7 cellular contexts compared by ENCODE assay signal in genomic region chr1:36161656-36162531, GRCh38. TPM values are rescaled to one million over a fixed set of nuclear protein-coding genes. Genes with fewer than 3 reads are reported as not detected.
DNase-seq lines count a peak whose midpoint lies in the region; TF ChIP-seq lines count a peak whose summit lies in the region.

No MANE protein-coding gene starts in this region.

- H3K4me1 Mint-ChIP-seq in H9, result peaks cover 29 to 36% of the 10 kb centered on the region in 2 experiments
- H3K4me1 Mint-ChIP-seq in immature natural killer cell, result peaks cover 84 to 90% of the 10 kb centered on the region in 2 donors

- no peak overlapping the region; the same call in 1 of the 2 replicates for H3K14ac ChIP-seq in H9 (ENCODE audit: insufficient read depth, low read length)

- no peak overlapping the region for H3K23ac ChIP-seq in H9 (ENCODE audit: insufficient read length, low read depth, low read length)

- no peak overlapping the region for H3K18ac ChIP-seq in H9 (ENCODE audit: insufficient read length, low read depth, low read length)

- no peak overlapping the region for H2BK5ac ChIP-seq in H9 (ENCODE audit: insufficient read length, low read length)

- peak overlapping the region; percentile 40 for H3K27ac ChIP-seq in H9 (ENCODE audit: insufficient read length, low read depth, low read length)
- H3K27ac ChIP-seq in angular gyrus (ENCODE audit: low read depth, low read length), result peak overlapping the region; percentile 99
- H3K27ac ChIP-seq in testis, result peak overlapping the region in 1 of 2 donors; percentile 76

- no peak overlapping the region for H2BK12ac ChIP-seq in H9 (ENCODE audit: insufficient read length, low read depth, low read length)

- no peak overlapping the region for H3K4me3 ChIP-seq in testis

- no peak overlapping the region for H2BK20ac ChIP-seq in H9 (ENCODE audit: low read depth, low read length, poor library complexity, severe bottlenecking)

- H2BK15ac ChIP-seq in H9 (ENCODE audit: low read depth, low read length), result no peak overlapping the region

- H3K56ac ChIP-seq in H9 (ENCODE audit: insufficient read length, low read depth, low read length), result no peak overlapping the region

- no peak overlapping the region for H2BK120ac ChIP-seq in H9 (ENCODE audit: low read depth, low read length, poor library complexity, severe bottlenecking)

- no peak overlapping the region for H2AK5ac ChIP-seq in H9 (ENCODE audit: insufficient read length, low read length)

- TF ChIP-seq CTCF in H9 (conservative IDR thresholded peaks at IDR 0.05) (no peak), testis (IDR thresholded peaks at IDR 0.05) (no peak)

- no peak overlapping the region for H4K5ac ChIP-seq in H9 (ENCODE audit: insufficient read length, low read depth, low read length)

- H3K4me3 Mint-ChIP-seq in H9 (peak overlapping the region; percentile 65 to 82; a peak in 4 of 5 replicates), immature natural killer cell (peak overlapping the region; percentile 73 to 85 (median 75))

- intact Hi-C loops in testis (cut with DNase I; ENCODE audit: low total_unique reads), result no loop called here

- H3K36me3 Mint-ChIP-seq in H9 (ENCODE audit: insufficient read depth in 1 of 3, low read depth in 3 of 3) (peaks cover 0 to 3% (median 0%) of the 10 kb centered on the region in 3 experiments; a peak in 1 of 7 replicates), immature natural killer cell (peaks cover 4 to 8% (median 4%) of the 10 kb centered on the region in 3 donors)

- no peak overlapping the region for H2AFZ ChIP-seq in H9 (ENCODE audit: low read length)

- peak overlapping the region; percentile 92 to 99 (median 98); a peak in 6 of 7 replicates for H3K27ac Mint-ChIP-seq in H9
- H3K27ac Mint-ChIP-seq in immature natural killer cell, result peak overlapping the region; percentile 89 to 99 (median 97)

- peaks cover 8% of the 10 kb centered on the region for H3K23me2 ChIP-seq in H9 (ENCODE audit: insufficient read length, low read depth, low read length, poor library complexity, severe bottlenecking)

- 0 out of 2 replicates have a peak, but pooled peaks cover 3% of the 10 kb centered on the region for H3K4me1 ChIP-seq in H9 (ENCODE audit: insufficient read depth, low read length)
- H3K4me1 ChIP-seq in testis, result peaks cover 49% of the 10 kb centered on the region

- no peaks in the 10 kb centered on the region for H3K9me3 Mint-ChIP-seq in H9
- no peaks in the 10 kb centered on the region for H3K9me3 Mint-ChIP-seq in immature natural killer cell

- H3K79me1 ChIP-seq in H9 (ENCODE audit: insufficient read depth, low read depth, low read length, poor library complexity, severe bottlenecking), result peaks cover 4% of the 10 kb centered on the region

- WGBS in H9 (ENCODE audit: extremely low coverage, insufficient read length, low lambda C conversion rate), result no CpG with 5 or more reads among the region's 14 CpGs
- 40 to 45% methylated on average over 14 of the region's 14 CpGs for WGBS in testis, 2 donors

- H4K91ac ChIP-seq in H9 (ENCODE audit: insufficient read length, low read depth, low read length), result no peak overlapping the region

- no peak overlapping the region for H4K8ac ChIP-seq in H9 (replicated peaks; ENCODE audit: insufficient read length, low read depth, low read length)

- H3K4me2 ChIP-seq in H9 (ENCODE audit: insufficient read depth, insufficient read length, low read length), result peak overlapping the region; percentile 58

- H3K27me3 ChIP-seq in H9 (ENCODE audit: insufficient read depth, low read length), result no peaks in the 10 kb centered on the region
- no peaks in the 10 kb centered on the region for H3K27me3 ChIP-seq in testis

- DNase-seq in H9, result peak; percentile 55
- DNase-seq in RPMI8226, result peak; percentile 66
- peak; percentile 39 to 46 (median 44) for DNase-seq in immature natural killer cell
- peak; percentile 48 for DNase-seq in stimulated activated CD4-positive, alpha-beta T cell treated with anti-CD3 and anti-CD28 coated beads, Interleukin-1b, Interleukin-23, amount 100 ng/mL, for 48 hours
- no peak for DNase-seq in testis
- DNase-seq in NCI-H1417 treated with DMSO at 0.1 percent for 48 hours (lab: John Stamatoyannopoulos, UW), result no peak

- no peak for TF ChIP-seq POLR2A in testis (IDR thresholded peaks at IDR 0.05)

- peak overlapping the region; percentile 41 for H3K9ac ChIP-seq in H9 (ENCODE audit: extremely low read depth, insufficient read length, low read length)

- H3T11ph ChIP-seq in H9 (ENCODE audit: low read length), result no peak overlapping the region

- H4K20me1 ChIP-seq in H9 (ENCODE audit: control insufficient read depth, insufficient read depth, insufficient read length), result no peaks in the 10 kb centered on the region

- H3K36me3 ChIP-seq in testis (ENCODE audit: low read depth, missing control alignments), result no peaks in the 10 kb centered on the region

- H3K4ac ChIP-seq in H9 (ENCODE audit: low read depth, low read length), result no peak overlapping the region

- no peaks in the 10 kb centered on the region for H3K9me3 ChIP-seq in H9 (ENCODE audit: control insufficient read depth, low read depth, low read length)
- no peaks in the 10 kb centered on the region for H3K9me3 ChIP-seq in testis

- H3K27me3 Mint-ChIP-seq in H9 (ENCODE audit: low read depth) (no peaks in the 10 kb centered on the region), immature natural killer cell (ENCODE audit: low read depth in 3 of 3) (peaks cover 3 to 12% (median 4%) of the 10 kb centered on the region in 3 donors)

- peaks cover 10% of the 10 kb centered on the region; the same call in 1 of the 2 replicates for H3K79me2 ChIP-seq in H9 (ENCODE audit: insufficient read depth, low read length)

RNA-seq across cellular contexts. Expression of gene MAP7D1, which starts 5.9 kb away (rescaled TPM):
- 49.9 and 51.6 TPM in 2 replicates for total RNA-seq in H9 (2021)
- 10 to 100 TPM; 12.4 to 41.9 (median 17.9) TPM for polyA plus RNA-seq in immature natural killer cell
- 10 to 100 TPM; 45.4 to 59.6 TPM for total RNA-seq in testis
- polyA plus RNA-seq in testis (ENCODE audit: insufficient read depth, low read depth, low replicate concordance), result 50.2 TPM

RNA-seq across cellular contexts. Expression of gene TRAPPC3, which starts 12.6 kb away (rescaled TPM):
- total RNA-seq in H9 (2021) (48.6 and 52.7 TPM in 2 replicates), testis (100 to 1,000 TPM; 109 to 146 TPM)
- polyA plus RNA-seq in immature natural killer cell (100 to 1,000 TPM; 113 to 219 (median 129) TPM), testis (ENCODE audit: insufficient read depth, low read depth, low replicate concordance) (111 TPM)

RNA-seq across cellular contexts. Expression of gene COL8A2, which starts 36.9 kb away (rescaled TPM):
- 1.5 TPM in 2 replicates for total RNA-seq in H9 (2021)
- polyA plus RNA-seq in immature natural killer cell, result under 1 TPM in 1 of 3 donors, not detected in 2; 0.12 TPM
- 1 to 10 TPM; 1.3 to 2.0 TPM for total RNA-seq in testis
- polyA plus RNA-seq in testis (ENCODE audit: insufficient read depth, low read depth, low replicate concordance), result 4.2 TPM

Comparison
In these comparisons a context has a peak if more than half of its experiments do, and no peak if none do; other contexts are left out.
1. DNase-seq: peak in H9 (single experiment), RPMI8226 (single experiment), immature natural killer cell (3 of 3) and stimulated activated CD4-positive, alpha-beta T cell treated with anti-CD3 and anti-CD28 coated beads, Interleukin-1b, Interleukin-23, amount 100 ng/mL, for 48 hours (single experiment); none in testis (single experiment) and NCI-H1417 treated with DMSO at 0.1 percent for 48 hours (single experiment).